In genomic region chrX:49043987-49044281, GRCh38 we compare ENCODE assay signal across 1 cellular context.
TF ChIP-seq lines count a peak whose summit lies in the region.

No MANE protein-coding gene starts in this region.

TF ChIP-seq in endothelial cell of umbilical vein, 7 proteins besides CTCF, POLR2A, EP300 and RAD21:
- TF ChIP-seq FOS (IDR thresholded peaks at IDR 0.05; ENCODE audit: borderline replicate concordance, insufficient read depth, low read length): no peak
- TF ChIP-seq EZH2 (IDR thresholded peaks at IDR 0.05; ENCODE audit: borderline replicate concordance, low read depth, low read length, severe bottlenecking): no peak
- TF ChIP-seq GATA2 (IDR thresholded peaks at IDR 0.05; ENCODE audit: insufficient read depth, insufficient read length, low read depth, low read length): no peak
- no peak for TF ChIP-seq MAX (IDR thresholded peaks at IDR 0.05; ENCODE audit: insufficient read depth, insufficient read length)
- no peak for TF ChIP-seq JUN (IDR thresholded peaks at IDR 0.05; ENCODE audit: borderline replicate concordance, insufficient read depth, insufficient read length, low read depth)
